ENCODE assay signal across 8 cellular contexts in genomic region chr2:202588647-202589581, GRCh38. TPM values are rescaled to one million over a fixed set of nuclear protein-coding genes. Genes with fewer than 3 reads are reported as not detected.
A peak's percentile ranks its signal among the peaks of the same experiment; 100 is the strongest.
DNase-seq lines count a peak whose midpoint lies in the region; ATAC-seq lines count a peak whose summit lies in the region.

No MANE protein-coding gene starts in this region.

- peak; percentile 60 to 64 for DNase-seq in AML-193 (lab: John Stamatoyannopoulos, UW)
- DNase-seq in NCI-H82 (lab: John Stamatoyannopoulos, UW) = peak; percentile 97
- DNase-seq in activated CD8-positive, alpha-beta T cell treated with anti-CD3 and anti-CD28 coated beads, Interleukin-2, amount 10 ng/mL, durations not matched to agents 7 days and 5 days = peak; percentile 80
- peak; percentile 29 to 52 (median 33) for DNase-seq in effector memory CD4-positive, alpha-beta T cell
- DNase-seq in mesendoderm = peak; percentile 91
- peak; percentile 43 for DNase-seq in stimulated activated CD8-positive, alpha-beta memory T cell treated with anti-CD3 and anti-CD28 coated beads, Interleukin-15, amount 100 ng/mL, for 1 hour (ENCODE audit: low read depth)

- H2AK5ac ChIP-seq in mesendoderm (ENCODE audit: low read length) = no peak overlapping the region

- peaks cover 12% of the 10 kb centered on the region for H3K4me1 Mint-ChIP-seq in activated CD8-positive, alpha-beta T cell treated with anti-CD3 and anti-CD28 coated beads, Interleukin-2, amount 10 ng/mL, durations not matched to agents 7 days and 5 days (ENCODE audit: low read depth)

- no CpG with 5 or more reads among the region's 17 CpGs for WGBS in mesendoderm (ENCODE audit: extremely low coverage, insufficient coverage, low lambda C conversion rate)

- no peak overlapping the region for H3K18ac ChIP-seq in mesendoderm (ENCODE audit: low read length)

- H2BK120ac ChIP-seq in mesendoderm (ENCODE audit: low read depth, low read length) = no peak overlapping the region

- no peak overlapping the region for H2BK15ac ChIP-seq in mesendoderm (replicated peaks; ENCODE audit: low read depth)

- no peak overlapping the region for H4K5ac ChIP-seq in mesendoderm (ENCODE audit: low read length)

- H3K23ac ChIP-seq in mesendoderm (ENCODE audit: low read length) = no peak overlapping the region

- no peaks in the 10 kb centered on the region for H3K27me3 ChIP-seq in effector memory CD4-positive, alpha-beta T cell (replicated peaks; ENCODE audit: control insufficient read depth, insufficient read depth, low read length, poor library complexity, severe bottlenecking)
- H3K27me3 ChIP-seq in mesendoderm (ENCODE audit: insufficient read depth, low read length, poor library complexity) = no peaks in the 10 kb centered on the region

- no peak overlapping the region for H3K4me3 ChIP-seq in effector memory CD4-positive, alpha-beta T cell (ENCODE audit: insufficient read depth, low read depth, low read length, poor library complexity, severe bottlenecking)
- no peak overlapping the region for H3K4me3 ChIP-seq in mesendoderm (ENCODE audit: low read length)

- no peak overlapping the region for H3K27ac ChIP-seq in effector memory CD4-positive, alpha-beta T cell (ENCODE audit: insufficient read depth, low read length, poor library complexity, severe bottlenecking)
- H3K27ac ChIP-seq in mesendoderm (ENCODE audit: low read depth, low read length) = no peak overlapping the region

- H3K4ac ChIP-seq in mesendoderm (ENCODE audit: low read depth, low read length) = no peak overlapping the region

- H3K79me2 ChIP-seq in mesendoderm (ENCODE audit: control insufficient read depth, insufficient read depth, low read length) = no peaks in the 10 kb centered on the region

- H3K9ac ChIP-seq in mesendoderm (ENCODE audit: low read length) = no peak overlapping the region

- CTCF ChIA-PET in activated CD8-positive, alpha-beta T cell treated with anti-CD3 and anti-CD28 coated beads, Interleukin-2, amount 10 ng/mL, durations not matched to agents 7 days and 5 days (lab: Charles Lee) = interaction anchor here (0.6 to 4.0 kb wide), 44 partner anchors 10 to 877 kb away, joined by 3 to 57 read pairs (median 4); partner anchors contain the start of genes FAM117B, ICA1L and WDR12

- no peaks in the 10 kb centered on the region for H3K36me3 Mint-ChIP-seq in activated CD8-positive, alpha-beta T cell treated with anti-CD3 and anti-CD28 coated beads, Interleukin-2, amount 10 ng/mL, durations not matched to agents 7 days and 5 days (ENCODE audit: low read depth)

- no peaks in the 10 kb centered on the region for H3K27me3 Mint-ChIP-seq in activated CD8-positive, alpha-beta T cell treated with anti-CD3 and anti-CD28 coated beads, Interleukin-2, amount 10 ng/mL, durations not matched to agents 7 days and 5 days (ENCODE audit: low read depth)

- no peak overlapping the region for H4K8ac ChIP-seq in mesendoderm (ENCODE audit: low read depth, low read length)

- H3K56ac ChIP-seq in mesendoderm (ENCODE audit: low read length) = peak overlapping the region; percentile 59

- no peak overlapping the region for H3K4me3 Mint-ChIP-seq in activated CD8-positive, alpha-beta T cell treated with anti-CD3 and anti-CD28 coated beads, Interleukin-2, amount 10 ng/mL, durations not matched to agents 7 days and 5 days

- POLR2A ChIA-PET in activated CD8-positive, alpha-beta T cell treated with anti-CD3 and anti-CD28 coated beads, Interleukin-2, amount 10 ng/mL, durations not matched to agents 7 days and 5 days (lab: Charles Lee) = interaction anchor here (0.6 to 0.8 kb wide), 2 partner anchors 46 to 63 kb away, joined by 3 read pairs; partner anchors contain the start of gene FAM117B

- H3K4me2 ChIP-seq in mesendoderm (ENCODE audit: low read length) = no peak overlapping the region

- no peak overlapping the region for H2BK5ac ChIP-seq in mesendoderm (ENCODE audit: low read length)

- peak; percentile 55 for ATAC-seq in GM19025 (IDR thresholded peaks at IDR 0.05; ENCODE audit: low read depth, unreplicated experiment)
- ATAC-seq in HG03521 (IDR thresholded peaks at IDR 0.05; ENCODE audit: unreplicated experiment) = peak; percentile 75
- ATAC-seq in activated CD8-positive, alpha-beta T cell treated with anti-CD3 and anti-CD28 coated beads, Interleukin-2, amount 10 ng/mL, durations not matched to agents 7 days and 5 days = peak; percentile 96

- no peaks in the 10 kb centered on the region for H3K9me3 ChIP-seq in effector memory CD4-positive, alpha-beta T cell (ENCODE audit: control insufficient read depth, low read length)

- peak overlapping the region; percentile 77 for H3K27ac Mint-ChIP-seq in activated CD8-positive, alpha-beta T cell treated with anti-CD3 and anti-CD28 coated beads, Interleukin-2, amount 10 ng/mL, durations not matched to agents 7 days and 5 days

- no peaks in the 10 kb centered on the region for H3K4me1 ChIP-seq in effector memory CD4-positive, alpha-beta T cell (ENCODE audit: control insufficient read depth, insufficient read depth, low read length, poor library complexity, severe bottlenecking)
- H3K4me1 ChIP-seq in mesendoderm (ENCODE audit: control insufficient read depth, low read depth, low read length) = no peaks in the 10 kb centered on the region

- no peaks in the 10 kb centered on the region for H3K36me3 ChIP-seq in effector memory CD4-positive, alpha-beta T cell (ENCODE audit: control insufficient read depth, insufficient read depth, low read length)
- H3K36me3 ChIP-seq in mesendoderm (ENCODE audit: control insufficient read depth, insufficient read depth, low read length) = no peaks in the 10 kb centered on the region

- H3K79me1 ChIP-seq in mesendoderm (ENCODE audit: low read length) = no peaks in the 10 kb centered on the region

- H3K9me3 Mint-ChIP-seq in activated CD8-positive, alpha-beta T cell treated with anti-CD3 and anti-CD28 coated beads, Interleukin-2, amount 10 ng/mL, durations not matched to agents 7 days and 5 days (ENCODE audit: insufficient read depth) = no peaks in the 10 kb centered on the region

RNA-seq across cellular contexts. Expression of gene FAM117B, which starts 45.9 kb away (rescaled TPM):
- 10 to 100 TPM; 17.1 to 18.8 TPM for total RNA-seq in activated CD8-positive, alpha-beta T cell treated with anti-CD3 and anti-CD28 coated beads, Interleukin-2, amount 10 ng/mL, durations not matched to agents 7 days and 5 days
- polyA plus RNA-seq in mesendoderm (2013, experiment 1 of 2) = 10.2 TPM
- polyA plus RNA-seq in mesendoderm (2013, experiment 2 of 2) = 10.4 TPM

Comparison
In these comparisons a context has a peak if more than half of its experiments do, and no peak if none do; other contexts are left out.
1. DNase-seq: peak in every context shown above with its lines; median percentile 97 in NCI-H82; 91 in mesendoderm; 80 in activated CD8-positive, alpha-beta T cell treated with anti-CD3 and anti-CD28 coated beads, Interleukin-2, amount 10 ng/mL, durations not matched to agents 7 days and 5 days; 62 in AML-193; 43 in stimulated activated CD8-positive, alpha-beta memory T cell treated with anti-CD3 and anti-CD28 coated beads, Interleukin-15, amount 100 ng/mL, for 1 hour; 33 in effector memory CD4-positive, alpha-beta T cell.